Comparison of ENCODE assay signal across 15 cellular contexts in genomic region chr2:105510761-105511669, GRCh38.
A peak's percentile ranks its signal among the peaks of the same experiment; 100 is the strongest.
DNase-seq lines count a peak whose midpoint lies in the region; ATAC-seq and TF ChIP-seq lines count a peak whose summit lies in the region.
"Had no signal": no experiment of that assay in that cellular context is flagged by ENCODE, and none has a peak within 500 bp of the region (broad histone marks: within the 10 kb centered on the region; RNA-seq: fewer than 3 reads in every experiment).

No MANE protein-coding gene starts in this region.

- H3K9me2 ChIP-seq in PC-3 (replicated peaks; ENCODE audit: low read length) = no peaks in the 10 kb centered on the region

- H3K79me2 ChIP-seq in PC-3 (ENCODE audit: low read length) = no peaks in the 10 kb centered on the region
- no peaks in the 10 kb centered on the region for H3K79me2 ChIP-seq in fibroblast of lung (ENCODE audit: control insufficient read depth, insufficient read depth, low read length)

- H3K4me2 ChIP-seq in PC-3 (ENCODE audit: low read length) (no peak overlapping the region), fibroblast of lung (ENCODE audit: extremely low read depth, insufficient read depth, low read length) (no peak overlapping the region), neuronal stem cell (ENCODE audit: insufficient read depth, low read length, poor library complexity, severe bottlenecking) (no peak overlapping the region)

- no peak overlapping the region for H3K4me3 ChIP-seq in PC-3 (ENCODE audit: low read length)
- no peak overlapping the region for H3K4me3 ChIP-seq in fibroblast of lung (replicated peaks in 1 of 4; ENCODE audit: control extremely low read depth in 1 of 4, insufficient read depth in 1 of 4, low read depth in 3 of 4, low read length in 4 of 4)
- H3K4me3 ChIP-seq in neuronal stem cell (ENCODE audit: low read length in 2 of 2) = no peak overlapping the region
- H3K4me3 ChIP-seq: esophagus muscularis mucosa, thoracic aorta had no signal

- H3K36me3 ChIP-seq in PC-3 (ENCODE audit: low read depth, low read length) (no peaks in the 10 kb centered on the region), fibroblast of lung (ENCODE audit: control insufficient read depth, insufficient read depth, low read length) (no peaks in the 10 kb centered on the region), neuronal stem cell (replicated peaks in 1 of 2; ENCODE audit: control insufficient read depth in 2 of 2, insufficient read depth in 2 of 2, low read length in 2 of 2) (no peaks in the 10 kb centered on the region)
- H3K36me3 ChIP-seq: esophagus muscularis mucosa, thoracic aorta had no signal

- H4K8ac ChIP-seq in neuronal stem cell (ENCODE audit: low read depth, low read length) = no peak overlapping the region

- no peaks in the 10 kb centered on the region for H3F3A ChIP-seq in PC-3 (ENCODE audit: low read length, unreplicated experiment)

- intact Hi-C loops in PC-3 (cut with micrococcal nuclease) = loop anchor here (2.0 kb wide), 1 partner anchor 56 kb away; no protein-coding TSS in a partner anchor

- H2BK5ac ChIP-seq in neuronal stem cell (ENCODE audit: low read length) = no peak overlapping the region

- H2BK12ac ChIP-seq in neuronal stem cell (ENCODE audit: low read length) = no peak overlapping the region

- H3K4me1 ChIP-seq in PC-3 (ENCODE audit: insufficient read depth, low read length) (peaks cover 11% of the 10 kb centered on the region), fibroblast of lung (ENCODE audit: control insufficient read depth, extremely low read depth, insufficient read depth, low read length) (no peaks in the 10 kb centered on the region), neuronal stem cell (ENCODE audit: control insufficient read depth in 2 of 2, insufficient read depth in 1 of 2, low read depth in 1 of 2, low read length in 2 of 2) (peaks cover 0 to 2% of the 10 kb centered on the region in 2 donors)

- H3K4ac ChIP-seq in neuronal stem cell (ENCODE audit: low read length) = no peak overlapping the region

- BruUV-seq in PC-3 (replicated peaks; lab: Mats Ljungman, UMichigan) = no TSS peak

- CTCF ChIA-PET in PC-3 (lab: Charles Lee) = no interaction called here

- H3K14ac ChIP-seq in neuronal stem cell (ENCODE audit: low read length) = no peak overlapping the region

- peak; percentile 94 for ATAC-seq in PC-3

- no peak for TF ChIP-seq CTCF in PC-3 (conservative IDR thresholded peaks at IDR 0.05; ENCODE audit: low read depth, low read length)
- TF ChIP-seq CTCF in fibroblast of lung (conservative IDR thresholded peaks at IDR 0.05 in 1 of 2, IDR thresholded peaks at IDR 0.05 in 1 of 2; ENCODE audit: low read depth in 1 of 2, low read length in 2 of 2) = no peak

- POLR2A ChIA-PET in PC-3 (lab: Charles Lee; ENCODE audit: unreplicated experiment) = interaction anchor here (0.6 to 0.7 kb wide), 3 partner anchors 107 to 133 kb away, joined by 3 to 7 read pairs (median 3); no protein-coding TSS in a partner anchor

- DNase-seq in H4 (ENCODE audit: low spot score) (peak; percentile 33), PC-3 (peak; percentile 72), fibroblast of lung (ENCODE audit: low read depth in 2 of 2) (peak; percentile 40 to 55), renal cortical epithelial cell (ENCODE audit: low read depth) (peak; percentile 96), neuronal stem cell (ENCODE audit: low spot score) (no peak), SIG-M5 (lab: John Stamatoyannopoulos, UW) (no peak), foreskin melanocyte (no peak), ecto neural progenitor cell (ENCODE audit: low spot score) (no peak)
- DNase-seq: activated CD4-positive, CD25-positive, alpha-beta regulatory T cell treated with anti-CD3 and anti-CD28 coated beads, Interleukin-2, amount 50 U/mL, for 72 hours; islet precursor cell; naive B cell; NCI-H1105; NCI-H748 treated with DMSO at 0.1 percent for 48 hours had no signal

- no peak overlapping the region for H3K9ac ChIP-seq in PC-3 (ENCODE audit: low read length)
- H3K9ac ChIP-seq in fibroblast of lung (ENCODE audit: insufficient read depth, low read length) = no peak overlapping the region
- no peak overlapping the region for H3K9ac ChIP-seq in neuronal stem cell (ENCODE audit: low read depth, low read length, poor library complexity)

- H4K91ac ChIP-seq in neuronal stem cell (ENCODE audit: low read depth, low read length, poor library complexity) = no peak overlapping the region

- H3K18ac ChIP-seq in neuronal stem cell (ENCODE audit: low read length) = no peak overlapping the region

- H2BK120ac ChIP-seq in neuronal stem cell (ENCODE audit: low read depth, low read length) = no peak overlapping the region

- no peak overlapping the region for H2AK5ac ChIP-seq in neuronal stem cell (ENCODE audit: low read depth, low read length)

- H3K27ac ChIP-seq in PC-3 (ENCODE audit: low read length) (peak overlapping the region; percentile 25), fibroblast of lung (ENCODE audit: insufficient read depth, low read length) (no peak overlapping the region), neuronal stem cell (replicated peaks; ENCODE audit: low read length) (no peak overlapping the region)
- H3K27ac ChIP-seq: esophagus muscularis mucosa, thoracic aorta had no signal

- H3K9me3 ChIP-seq in PC-3 (ENCODE audit: low read length) (no peaks in the 10 kb centered on the region), fibroblast of lung (ENCODE audit: control insufficient read depth, insufficient read depth, low read depth, low read length) (no peaks in the 10 kb centered on the region), neuronal stem cell (replicated peaks in 1 of 2; ENCODE audit: control insufficient read depth in 2 of 2, insufficient read depth in 1 of 2, low read depth in 1 of 2, low read length in 2 of 2) (no peaks in the 10 kb centered on the region)
- H3K9me3 ChIP-seq: esophagus muscularis mucosa, thoracic aorta had no signal

- H4K20me1 ChIP-seq in PC-3 (ENCODE audit: low read length) (no peaks in the 10 kb centered on the region), fibroblast of lung (ENCODE audit: control insufficient read depth, extremely low read depth, insufficient read depth, low read length) (no peaks in the 10 kb centered on the region)

- no peak overlapping the region for H3K23ac ChIP-seq in neuronal stem cell (ENCODE audit: low read depth, low read length, poor library complexity)

- WGBS in neuronal stem cell (ENCODE audit: extremely low coverage in 2 of 2, insufficient read length in 2 of 2, insufficient replicate concordance in 1 of 2), 2 donors = no CpG with 5 or more reads among the region's 4 CpGs

- no peak overlapping the region for H2BK15ac ChIP-seq in neuronal stem cell (ENCODE audit: low read length)

- H3K27me3 ChIP-seq in PC-3 (ENCODE audit: low read length) = no peaks in the 10 kb centered on the region
- H3K27me3 ChIP-seq in fibroblast of lung (ENCODE audit: control insufficient read depth, insufficient read depth, low read length) = peaks cover 14% of the 10 kb centered on the region
- H3K27me3 ChIP-seq in neuronal stem cell (ENCODE audit: control insufficient read depth in 3 of 3, insufficient read depth in 3 of 3, low read depth in 1 of 3, low read length in 3 of 3) = no peaks in the 10 kb centered on the region
- H3K27me3 ChIP-seq: esophagus muscularis mucosa had no signal

- no peaks in the 10 kb centered on the region for H3K79me1 ChIP-seq in neuronal stem cell (ENCODE audit: low read depth, low read length)

- no peak overlapping the region for H2AFZ ChIP-seq in PC-3 (ENCODE audit: low read length)
- H2AFZ ChIP-seq in fibroblast of lung (ENCODE audit: low read length) = no peak overlapping the region
- H2AFZ ChIP-seq in neuronal stem cell (ENCODE audit: low read length) = no peak overlapping the region

Comparison
In these comparisons a context has a peak if more than half of its experiments do, and no peak if none do; other contexts are left out.
1. DNase-seq: peak in H4 (single experiment), PC-3 (single experiment), fibroblast of lung (2 of 2) and renal cortical epithelial cell (single experiment); none in neuronal stem cell (single experiment), SIG-M5 (single experiment), foreskin melanocyte (single experiment) and ecto neural progenitor cell (single experiment).